8 cellular contexts compared by ENCODE assay signal in the genomic region with DNA sequence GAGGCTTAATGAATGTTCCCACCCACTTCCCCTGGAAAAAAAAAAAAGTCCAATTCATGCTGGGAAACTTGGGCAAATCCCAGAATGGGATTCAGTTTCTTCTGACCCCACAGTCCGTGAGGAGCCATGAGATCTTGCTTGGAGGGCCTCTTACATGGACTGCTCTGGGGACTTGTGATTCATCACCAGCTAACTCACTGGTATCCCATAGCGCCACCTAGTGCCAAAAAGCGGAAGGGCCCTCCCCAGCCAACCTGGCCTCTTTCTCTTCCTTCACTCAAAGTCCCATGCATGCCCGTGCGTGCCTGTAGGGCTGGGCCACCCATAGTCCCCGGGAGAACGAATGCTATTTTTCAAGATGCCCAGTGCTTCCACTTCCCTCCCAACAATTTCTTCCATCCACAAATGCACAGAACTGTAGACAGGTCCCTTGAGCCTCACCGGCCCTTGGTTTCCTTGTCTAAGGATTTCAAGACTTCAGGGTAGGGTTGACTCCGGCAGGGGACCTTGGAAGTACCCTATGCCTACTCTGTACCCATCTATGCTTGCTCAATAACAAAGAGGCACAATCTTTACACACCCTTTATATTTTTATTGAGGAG. TPM values are rescaled to one million over a fixed set of nuclear protein-coding genes. Genes with fewer than 3 reads are reported as not detected.
A peak's percentile ranks its signal among the peaks of the same experiment; 100 is the strongest.
DNase-seq lines count a peak whose midpoint lies in the region; ATAC-seq and TF ChIP-seq lines count a peak whose summit lies in the region.

No MANE protein-coding gene starts in this region.

- intact Hi-C loops in activated B cell treated with CpG ODN at 0.5 μM for 24 hours (cut with micrococcal nuclease) = loop anchor here (1.0 to 5.0 kb wide), 6 partner anchors 25 to 127 kb away; partner anchors contain the start of gene ERCC6L

- no peaks in the 10 kb centered on the region for H3K9me3 Mint-ChIP-seq in activated B cell treated with CpG ODN at 0.5 μM for 24 hours

- no peaks in the 10 kb centered on the region for H3K27me3 Mint-ChIP-seq in activated B cell treated with CpG ODN at 0.5 μM for 24 hours

- H3K27ac Mint-ChIP-seq in activated B cell treated with CpG ODN at 0.5 μM for 24 hours = no peak overlapping the region

- peak overlapping the region; percentile 28 for H3K27ac ChIP-seq in caudate nucleus (ENCODE audit: low read depth, low read length)

- H3K36me3 Mint-ChIP-seq in activated B cell treated with CpG ODN at 0.5 μM for 24 hours (ENCODE audit: low read depth) = no peaks in the 10 kb centered on the region

- POLR2A ChIA-PET in activated B cell treated with CpG ODN at 0.5 μM for 24 hours (lab: Charles Lee) = interaction anchor here (0.7 to 2.8 kb wide), 4 partner anchors 106 to 570 kb away, joined by 3 to 11 read pairs (median 4); partner anchors contain the start of gene RPS4X

- peak; percentile 64 for ATAC-seq in GM18505 (IDR thresholded peaks at IDR 0.05; ENCODE audit: unreplicated experiment)
- peak; percentile 55 for ATAC-seq in HG03039 (IDR thresholded peaks at IDR 0.05; ENCODE audit: unreplicated experiment)
- ATAC-seq in activated B cell treated with CpG ODN at 0.5 μM for 24 hours (ENCODE audit: low read depth) = peak; percentile 64

- H3K4me1 Mint-ChIP-seq in activated B cell treated with CpG ODN at 0.5 μM for 24 hours = peaks cover 28% of the 10 kb centered on the region

- no peak for TF ChIP-seq CTCF in activated B cell treated with CpG ODN at 0.5 μM for 24 hours (IDR thresholded peaks at IDR 0.05)

- CTCF ChIA-PET in activated B cell treated with CpG ODN at 0.5 μM for 24 hours (lab: Charles Lee) = interaction anchor here (1.2 to 4.9 kb wide), 10 partner anchors 14 to 130 kb away, joined by 3 to 51 read pairs (median 6); no protein-coding TSS in a partner anchor

- H3K4me3 Mint-ChIP-seq in activated B cell treated with CpG ODN at 0.5 μM for 24 hours = no peak overlapping the region

- peak; percentile 74 for DNase-seq in A172 (ENCODE audit: low spot score)
- peak; percentile 89 for DNase-seq in NCI-H2227 treated with DMSO at 0.1 percent for 48 hours (lab: John Stamatoyannopoulos, UW)
- DNase-seq in activated B cell treated with CpG ODN at 0.5 μM for 24 hours = peak; percentile 67
- DNase-seq in caudate nucleus (lab: John Stamatoyannopoulos, UW) = peak; percentile 1 to 88 (median 58)
- peak; percentile 26 for DNase-seq in kidney glomerular epithelial cell (lab: John Stamatoyannopoulos, UW)
- DNase-seq in stimulated activated CD4-positive, alpha-beta T cell treated with anti-CD3 and anti-CD28 coated beads, Interleukin-1b, Interleukin-23, amount 100 ng/mL, for 4 hours (ENCODE audit: low read depth in 2 of 2) = peak; percentile 73 to 81

- no peak for TF ChIP-seq POLR2A in GM18505 (IDR thresholded peaks at IDR 0.05; ENCODE audit: borderline replicate concordance, extremely low read depth, insufficient read depth, insufficient read length)

RNA-seq across cellular contexts. Expression of gene RTL5, which starts 5.1 kb away (rescaled TPM):
- 0.14 and 0.89 TPM in 2 replicates for total RNA-seq in A172 (2014; rRNA removed; shearing (Covaris generic))
- 2.9 TPM in 2 replicates for total RNA-seq in activated B cell treated with CpG ODN at 0.5 μM for 24 hours

RNA-seq across cellular contexts. Expression of gene PIN4, which starts 54.9 kb away (rescaled TPM):
- 21.6 and 24.0 TPM in 2 replicates for total RNA-seq in A172 (2014; rRNA removed; shearing (Covaris generic))
- 10.1 and 10.9 TPM in 2 replicates for total RNA-seq in activated B cell treated with CpG ODN at 0.5 μM for 24 hours

Comparison
In these comparisons a context has a peak if more than half of its experiments do, and no peak if none do; other contexts are left out.
1. Peak in every context shown above with its lines: DNase-seq, ATAC-seq and H3K27ac ChIP-seq.
2. DNase-seq: peak in every context shown above with its lines; median percentile 89 in NCI-H2227 treated with DMSO at 0.1 percent for 48 hours; 77 in stimulated activated CD4-positive, alpha-beta T cell treated with anti-CD3 and anti-CD28 coated beads, Interleukin-1b, Interleukin-23, amount 100 ng/mL, for 4 hours; 74 in A172; 67 in activated B cell treated with CpG ODN at 0.5 μM for 24 hours; 58 in caudate nucleus; 26 in kidney glomerular epithelial cell.